Comparison of ENCODE assay signal across 9 cellular contexts in genomic region chr1:202576816-202577215, GRCh38.
A peak's percentile ranks its signal among the peaks of the same experiment; 100 is the strongest.
DNase-seq lines count a peak whose midpoint lies in the region; ATAC-seq and TF ChIP-seq lines count a peak whose summit lies in the region.
"Had no signal": no experiment of that assay in that cellular context is flagged by ENCODE, and none has a peak within 500 bp of the region (broad histone marks: within the 10 kb centered on the region; RNA-seq: fewer than 3 reads in every experiment).

No MANE protein-coding gene starts in this region.

- no TSS peak for BruUV-seq in mammary epithelial cell (replicated peaks; lab: Mats Ljungman, UMichigan)

- peak overlapping the region; percentile 33 for H3K27ac ChIP-seq in mammary epithelial cell (ENCODE audit: insufficient read depth, low read depth, low read length)
- peak overlapping the region; percentile 26 for H3K27ac ChIP-seq in urinary bladder (ENCODE audit: low read depth)

- H3K9me3 ChIP-seq in mammary epithelial cell (replicated peaks; ENCODE audit: insufficient read depth, low read length), result no peaks in the 10 kb centered on the region

- no peak for ATAC-seq in HG02642 (IDR thresholded peaks at IDR 0.05; ENCODE audit: poor library complexity, unreplicated experiment)

- no peak overlapping the region for H2AFZ ChIP-seq in mammary epithelial cell (ENCODE audit: low read depth, low read length)

- H3K36me3 ChIP-seq in mammary epithelial cell (ENCODE audit: insufficient read depth, low read length) (no peaks in the 10 kb centered on the region), urinary bladder (ENCODE audit: insufficient read depth) (no peaks in the 10 kb centered on the region)

- peaks cover 43% of the 10 kb centered on the region for H3K4me1 ChIP-seq in mammary epithelial cell (ENCODE audit: insufficient read depth, low read length)
- no peaks in the 10 kb centered on the region for H3K4me1 ChIP-seq in urinary bladder (ENCODE audit: insufficient read depth)

- DNase-seq in SIG-M5 treated with dmso at 0.1 percent for 504 hours (lab: John Stamatoyannopoulos, UW; ENCODE audit: unreplicated experiment) (peak; percentile 73), SIG-M5 (lab: John Stamatoyannopoulos, UW) (no peak), mammary epithelial cell (no peak), medulla oblongata (ENCODE audit: extremely low spot score) (peak; percentile 33), NCI-H510A (lab: John Stamatoyannopoulos, UW) (no peak)
- no peak for DNase-seq in stimulated activated naive CD4-positive, alpha-beta T cell treated with Interleukin-2 at 50 U/mL for 16 hours (lab: John Stamatoyannopoulos, UW)
- DNase-seq: NCI-H1694 had no signal

- CTCF ChIA-PET in mammary epithelial cell (lab: Charles Lee; ENCODE audit: low non-redundant PET), result interaction anchor here (0.6 to 0.7 kb wide), 2 partner anchors 23 to 24 kb away, joined by 3 to 15 read pairs; no protein-coding TSS in a partner anchor

- dilution Hi-C loops in mammary epithelial cell (cut with HindIII; ENCODE audit: low sequenced_read_pairs), result no loop called here

- H3K27me3 ChIP-seq in mammary epithelial cell (ENCODE audit: insufficient read depth, low read length), result no peaks in the 10 kb centered on the region

- no peaks in the 10 kb centered on the region for H4K20me1 ChIP-seq in mammary epithelial cell (ENCODE audit: insufficient read depth, low read length)

- intact Hi-C loops in mammary epithelial cell (cut with micrococcal nuclease), result no loop called here

- peak overlapping the region; percentile 26 for H3K4me2 ChIP-seq in mammary epithelial cell (ENCODE audit: insufficient read depth, low read depth, low read length)

- no peak overlapping the region for H3K4me3 ChIP-seq in mammary epithelial cell (replicated peaks in 1 of 3; ENCODE audit: insufficient read depth in 1 of 3, low read depth in 2 of 3, low read length in 3 of 3)
- H3K4me3 ChIP-seq in urinary bladder (ENCODE audit: low read depth, low read length), result no peak overlapping the region

- in situ Hi-C loops in mammary epithelial cell (cut with MboI; ENCODE audit: low sequenced_read_pairs in 2 of 2), result no loop called here

- H3K79me2 ChIP-seq in mammary epithelial cell (ENCODE audit: insufficient read depth, low read length), result no peaks in the 10 kb centered on the region

- TF ChIP-seq CTCF in mammary epithelial cell (conservative IDR thresholded peaks at IDR 0.05 in 1 of 2, IDR thresholded peaks at IDR 0.05 in 1 of 2; ENCODE audit: extremely low read depth in 1 of 2, insufficient read depth in 1 of 2, low read depth in 1 of 2, low read length in 2 of 2), result no peak

- no peak overlapping the region for H3K9ac ChIP-seq in mammary epithelial cell (ENCODE audit: insufficient read depth, low read length)

- WGBS in mammary epithelial cell (ENCODE audit: low coverage, missing lambda C conversion rate), result 50% methylated on average over 1 of the region's 1 CpG
- WGBS in urinary bladder, result 45% methylated on average over 1 of the region's 1 CpG

Comparison
In these comparisons a context has a peak if more than half of its experiments do, and no peak if none do; other contexts are left out.
1. DNase-seq: peak in SIG-M5 treated with dmso at 0.1 percent for 504 hours (single experiment) and medulla oblongata (single experiment); none in SIG-M5 (single experiment), mammary epithelial cell (single experiment), NCI-H510A (single experiment) and stimulated activated naive CD4-positive, alpha-beta T cell treated with Interleukin-2 at 50 U/mL for 16 hours (single experiment).